10 cellular contexts compared by ENCODE assay signal in genomic region chr20:45339084-45339483, GRCh38. TPM values are rescaled to one million over a fixed set of nuclear protein-coding genes. Genes with fewer than 3 reads are reported as not detected.
DNase-seq lines count a peak whose midpoint lies in the region; ATAC-seq and TF ChIP-seq lines count a peak whose summit lies in the region.
"Had no signal": no experiment of that assay in that cellular context is flagged by ENCODE, and none has a peak within 500 bp of the region (broad histone marks: within the 10 kb centered on the region; RNA-seq: fewer than 3 reads in every experiment).

No MANE protein-coding gene starts in this region.

- DNase-seq in PC-3: no peak
- DNase-seq in DMS79 treated with DMSO at 0.1 percent for 48 hours (lab: John Stamatoyannopoulos, UW): no peak
- DNase-seq in activated CD4-positive, CD25-positive, alpha-beta regulatory T cell (lab: John Stamatoyannopoulos, UW): no peak
- DNase-seq in GM13976 (ENCODE audit: low spot score): no peak
- DNase-seq: activated naive CD4-positive, alpha-beta T cell; H7; stimulated activated CD4-positive, alpha-beta T cell treated with anti-CD3 and anti-CD28 coated beads, Interleukin-4, amount 100 ng/mL, for 24 hours had no signal

- H2AFZ ChIP-seq in PC-3 (ENCODE audit: low read length): no peak overlapping the region

- ATAC-seq in PC-3: no peak
- no peak for ATAC-seq in gastroesophageal sphincter

- no peaks in the 10 kb centered on the region for H3K9me2 ChIP-seq in PC-3 (replicated peaks; ENCODE audit: low read length)

- TF ChIP-seq POLR2A in gastroesophageal sphincter (IDR thresholded peaks at IDR 0.05): no peak

- H3K4me1 ChIP-seq in PC-3 (ENCODE audit: insufficient read depth, low read length) (peaks cover 86% of the 10 kb centered on the region), gastroesophageal sphincter (peaks cover 18 to 84% (median 62%) of the 10 kb centered on the region in 3 donors), skeletal muscle tissue (ENCODE audit: control insufficient read depth in 3 of 3, insufficient read depth in 3 of 3, low read length in 3 of 3) (peaks cover 76 to 82% (median 77%) of the 10 kb centered on the region in 3 donors)

- CTCF ChIA-PET in PC-3 (lab: Charles Lee): no interaction called here

- intact Hi-C loops in PC-3 (cut with micrococcal nuclease): no loop called here

- H3K36me3 ChIP-seq in PC-3 (ENCODE audit: low read depth, low read length) (peaks cover 42% of the 10 kb centered on the region), gastroesophageal sphincter (peaks cover 0 to 14% of the 10 kb centered on the region in 2 donors), skeletal muscle tissue (ENCODE audit: control insufficient read depth in 3 of 3, insufficient read depth in 3 of 3, low read length in 3 of 3) (peaks cover 12 to 16% (median 15%) of the 10 kb centered on the region in 3 donors)

- peak overlapping the region; percentile 68; the same call in 1 of the 2 replicates for H3K4me2 ChIP-seq in PC-3 (ENCODE audit: low read length)

- H3K79me2 ChIP-seq in PC-3 (ENCODE audit: low read length): peaks cover 95% of the 10 kb centered on the region

- no peaks in the 10 kb centered on the region for H3K9me3 ChIP-seq in PC-3 (ENCODE audit: low read length)
- no peaks in the 10 kb centered on the region for H3K9me3 ChIP-seq in gastroesophageal sphincter
- H3K9me3 ChIP-seq in skeletal muscle tissue (ENCODE audit: control insufficient read depth in 3 of 3, low read length in 3 of 3): no peaks in the 10 kb centered on the region

- POLR2A ChIA-PET in PC-3 (lab: Charles Lee; ENCODE audit: unreplicated experiment): interaction anchor here (0.5 kb wide), 1 partner anchor 53 kb away, joined by 31 read pairs; no protein-coding TSS in a partner anchor

- H3F3A ChIP-seq in PC-3 (ENCODE audit: low read length, unreplicated experiment): peaks cover 14% of the 10 kb centered on the region

- peaks cover 20% of the 10 kb centered on the region; the same call in 1 of the 2 replicates for H4K20me1 ChIP-seq in PC-3 (ENCODE audit: low read length)

- H3K9ac ChIP-seq in PC-3 (ENCODE audit: low read length): no peak overlapping the region
- peak overlapping the region in 2 of 3 donors; percentile 60 to 74 for H3K9ac ChIP-seq in skeletal muscle tissue (ENCODE audit: low read depth in 1 of 3, low read length in 3 of 3)

- in situ Hi-C loops in GM13976 (cut with MboI; ENCODE audit: low sequenced_read_pairs, unreplicated experiment): no loop called here

- BruUV-seq in PC-3 (replicated peaks; lab: Mats Ljungman, UMichigan): no TSS peak

- H3K4me3 ChIP-seq in PC-3 (ENCODE audit: low read length) (no peak overlapping the region), gastroesophageal sphincter (no peak overlapping the region), skeletal muscle tissue (ENCODE audit: low read length in 3 of 3) (peak overlapping the region in 1 of 3 donors; percentile 41)

- TF ChIP-seq CTCF in PC-3 (conservative IDR thresholded peaks at IDR 0.05; ENCODE audit: low read depth, low read length) (no peak), gastroesophageal sphincter (IDR thresholded peaks at IDR 0.05) (no peak), GM13976 (IDR thresholded peaks at IDR 0.05; ENCODE audit: borderline replicate concordance, control extremely low read depth, extremely low read depth, insufficient read depth, missing control alignments) (no peak)

- H3K27ac ChIP-seq in PC-3 (ENCODE audit: low read length) (peak overlapping the region; percentile 95), gastroesophageal sphincter (peak overlapping the region; percentile 67 to 96 (median 95)), skeletal muscle tissue (ENCODE audit: low read depth, low read length) (peak overlapping the region; percentile 96)

- WGBS in gastroesophageal sphincter (ENCODE audit: low coverage in 1 of 2), 2 donors: 75 to 77% methylated on average over 3 to 4 of the region's 6 CpGs

- TF ChIP-seq EP300 in gastroesophageal sphincter (IDR thresholded peaks at IDR 0.05): no peak

- H3K27me3 ChIP-seq in PC-3 (ENCODE audit: low read length) (no peaks in the 10 kb centered on the region), gastroesophageal sphincter (no peaks in the 10 kb centered on the region), skeletal muscle tissue (ENCODE audit: control insufficient read depth in 3 of 3, insufficient read depth in 3 of 3, low read length in 3 of 3) (no peaks in the 10 kb centered on the region)

RNA-seq across cellular contexts. Expression of gene SDC4, which starts 9.1 kb away (rescaled TPM):
- total RNA-seq in PC-3 (2014; rRNA removed) (134 and 167 TPM in 2 replicates), gastroesophageal sphincter (100 to 1,000 TPM in 1 of 4 donors, 10 to 100 TPM in 3; 75.1 to 182 (median 84.2) TPM), skeletal muscle tissue (4.2 TPM)

RNA-seq across cellular contexts. Expression of gene SYS1, which starts 23.9 kb away (rescaled TPM):
- total RNA-seq in PC-3 (2014; rRNA removed) (32.5 and 45.2 TPM in 2 replicates), gastroesophageal sphincter (10 to 100 TPM; 29.3 to 55.3 (median 34.7) TPM), skeletal muscle tissue (13.6 TPM)

RNA-seq across cellular contexts. Expression of gene MATN4, which starts 31.0 kb away (rescaled TPM):
- total RNA-seq in PC-3 (2014; rRNA removed): 0.33 TPM in 1 of 2 replicates, not detected in the other
- not detected for total RNA-seq in gastroesophageal sphincter
- total RNA-seq in skeletal muscle tissue: 0.52 TPM

RNA-seq across cellular contexts. Expression of gene RBPJL, which starts 32.4 kb away (rescaled TPM):
- total RNA-seq in PC-3 (2014; rRNA removed) (not detected in 2 replicates), gastroesophageal sphincter (not detected), skeletal muscle tissue (not detected)
- total RNA-seq: H7, lower leg skin had no signal

RNA-seq across cellular contexts. Expression of gene TP53TG5, which starts 39.0 kb away (rescaled TPM):
- total RNA-seq in PC-3 (2014; rRNA removed) (not detected in 2 replicates), gastroesophageal sphincter (not detected), skeletal muscle tissue (not detected)
- total RNA-seq: H7, lower leg skin had no signal

Comparison
In these comparisons a context has a peak if more than half of its experiments do, and no peak if none do; other contexts are left out.
1. RNA of gene SDC4, which starts 9.1 kb away (total RNA-seq): 134 to 167 TPM in PC-3 and 75.1 to 182 TPM in gastroesophageal sphincter; 4.2 TPM in skeletal muscle tissue (single experiment); every median in the first group is over 10 times any median in the second.
2. Peak in every context shown above with its lines, with median percentiles within 50 percentile points of each other: H3K27ac ChIP-seq.